ENCODE assay signal across 8 cellular contexts in the genomic region with DNA sequence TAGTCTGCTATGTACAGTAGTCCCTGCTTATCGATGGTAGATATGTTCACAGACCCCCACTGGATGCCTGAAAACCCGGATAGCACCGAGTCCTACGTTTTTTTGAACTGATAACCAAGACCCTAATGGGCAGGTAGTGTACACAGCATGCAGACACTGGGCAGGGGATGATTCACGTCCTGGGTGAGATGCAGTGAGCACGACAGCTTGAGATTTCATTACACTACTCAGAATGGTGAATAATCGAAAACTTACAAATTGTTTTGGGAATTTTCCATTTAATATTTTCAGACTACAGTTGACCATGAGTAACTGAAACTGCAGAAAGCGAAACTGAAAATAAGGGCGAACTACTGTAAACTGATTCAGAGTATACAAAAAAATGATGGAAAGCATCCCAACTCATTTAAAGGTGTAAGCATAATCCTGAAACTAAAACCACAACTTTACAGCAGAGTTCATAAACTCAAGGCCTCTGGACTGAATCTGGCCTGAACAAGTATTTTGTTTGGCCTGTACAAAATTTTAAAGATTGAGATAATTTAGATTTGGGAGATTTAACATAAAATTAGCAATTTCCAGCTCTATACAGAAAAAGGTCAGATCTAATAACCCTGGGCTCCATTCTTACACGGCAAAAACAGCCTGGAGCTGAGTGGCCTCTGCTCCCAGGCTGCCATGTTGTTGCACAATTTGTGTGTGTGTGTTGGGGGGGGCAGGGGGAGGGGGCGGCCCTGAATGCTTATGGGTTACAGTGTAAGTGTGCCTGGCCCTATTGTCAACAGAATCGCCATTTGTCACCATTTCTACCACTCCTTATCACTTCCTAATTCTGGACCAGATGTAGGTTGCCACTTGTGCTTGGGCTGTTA. TPM values are rescaled to one million over a fixed set of nuclear protein-coding genes. Genes with fewer than 3 reads are reported as not detected.
DNase-seq lines count a peak whose midpoint lies in the region; ATAC-seq and TF ChIP-seq lines count a peak whose summit lies in the region.

No MANE protein-coding gene starts in this region.

- no peak overlapping the region for H3K27ac Mint-ChIP-seq in progenitor cell of endocrine pancreas

- H3K27me3 Mint-ChIP-seq in progenitor cell of endocrine pancreas = no peaks in the 10 kb centered on the region

- no peaks in the 10 kb centered on the region for H3K9me3 ChIP-seq in SJSA1 (replicated peaks)
- no peaks in the 10 kb centered on the region for H3K9me3 ChIP-seq in colonic mucosa
- no peaks in the 10 kb centered on the region for H3K9me3 ChIP-seq in mucosa of stomach (ENCODE audit: control insufficient read depth, low read length)
- no peaks in the 10 kb centered on the region for H3K9me3 ChIP-seq in uterus

- no peaks in the 10 kb centered on the region for H3K9me3 Mint-ChIP-seq in progenitor cell of endocrine pancreas (ENCODE audit: low read depth)

- H3K9ac ChIP-seq in colonic mucosa (ENCODE audit: low read depth in 2 of 2, low read length in 2 of 2) (no peak overlapping the region), mucosa of stomach (ENCODE audit: low read length) (peak overlapping the region; percentile 41)

- TF ChIP-seq POLR2A in uterus (IDR thresholded peaks at IDR 0.05) = no peak

- H3K27me3 ChIP-seq in SJSA1 (replicated peaks) (no peaks in the 10 kb centered on the region), colonic mucosa (no peaks in the 10 kb centered on the region), mucosa of stomach (ENCODE audit: control insufficient read depth, insufficient read depth, low read length) (no peaks in the 10 kb centered on the region), uterus (no peaks in the 10 kb centered on the region)

- H3K4me1 ChIP-seq in SJSA1 (replicated peaks) (peaks cover 11% of the 10 kb centered on the region), colonic mucosa (no peaks in the 10 kb centered on the region), mucosa of stomach (ENCODE audit: control insufficient read depth, insufficient read depth, low read length) (no peaks in the 10 kb centered on the region), uterus (peaks cover 0 to 5% of the 10 kb centered on the region in 2 donors)

- no peaks in the 10 kb centered on the region for H3K36me3 Mint-ChIP-seq in progenitor cell of endocrine pancreas (ENCODE audit: insufficient read depth)

- no peak for DNase-seq in activated CD4-positive, CD25-positive, alpha-beta regulatory T cell treated with anti-CD3 and anti-CD28 coated beads, Interleukin-2, amount 50 U/mL, for 72 hours
- DNase-seq in SJSA1 (ENCODE audit: low read depth in 1 of 2, low spot score in 2 of 2) = peak in 1 of 2 experiments; percentile 57
- DNase-seq in colonic mucosa = no peak
- DNase-seq in uterus = no peak
- DNase-seq in progenitor cell of endocrine pancreas (ENCODE audit: low spot score, unreplicated experiment) = no peak

- ATAC-seq in activated CD4-positive, CD25-positive, alpha-beta regulatory T cell treated with anti-CD3 and anti-CD28 coated beads, Interleukin-2, amount 50 U/mL, for 24 hours = peak; percentile 89 to 95
- no peak for ATAC-seq in HG02759 (IDR thresholded peaks at IDR 0.05; ENCODE audit: unreplicated experiment)

- H3K27ac ChIP-seq in SJSA1 (peak overlapping the region; percentile 72), colonic mucosa (peak overlapping the region; percentile 51), uterus (peak overlapping the region; percentile 51 to 75)

- no peak for TF ChIP-seq CTCF in colonic mucosa (IDR thresholded peaks at IDR 0.05)
- TF ChIP-seq CTCF in uterus (IDR thresholded peaks at IDR 0.05) = no peak
- no peak for TF ChIP-seq CTCF in progenitor cell of endocrine pancreas (IDR thresholded peaks at IDR 0.05; ENCODE audit: unreplicated experiment)

- intact Hi-C loops in colonic mucosa (cut with DNase I) = no loop called here
- intact Hi-C loops in uterus (cut with DNase I; ENCODE audit: low total_unique reads) = no loop called here

- H3K36me3 ChIP-seq in SJSA1 (no peaks in the 10 kb centered on the region), colonic mucosa (no peaks in the 10 kb centered on the region), mucosa of stomach (ENCODE audit: control insufficient read depth, insufficient read depth, low read length) (no peaks in the 10 kb centered on the region), uterus (no peaks in the 10 kb centered on the region)

- peaks cover 1% of the 10 kb centered on the region for H3K4me1 Mint-ChIP-seq in progenitor cell of endocrine pancreas (ENCODE audit: low read depth)

- peak overlapping the region; percentile 31 for H3K4me3 ChIP-seq in SJSA1
- peak overlapping the region; percentile 13 for H3K4me3 ChIP-seq in colonic mucosa
- H3K4me3 ChIP-seq in mucosa of stomach (ENCODE audit: low read length) = no peak overlapping the region
- peak overlapping the region; percentile 30 to 31 for H3K4me3 ChIP-seq in uterus

- no peak overlapping the region for H3K4me3 Mint-ChIP-seq in progenitor cell of endocrine pancreas (ENCODE audit: low read depth)

RNA-seq across cellular contexts. Expression of a gene that starts 34.9 kb away (rescaled TPM):
- total RNA-seq in SJSA1 (2014; rRNA removed; shearing (Covaris generic)) = 8.8 and 9.6 TPM in 2 replicates
- total RNA-seq in colonic mucosa (10 to 100 TPM in 1 of 2 donors, 1 to 10 TPM in 1; 4.2 to 13.4 TPM), uterus (10 to 100 TPM in 3 of 4 donors, 1 to 10 TPM in 1; 2.3 to 23.8 (median 16.9) TPM), progenitor cell of endocrine pancreas (22.3 and 23.6 TPM in 2 replicates)
